8 cellular contexts compared by ENCODE assay signal in the genomic region with DNA sequence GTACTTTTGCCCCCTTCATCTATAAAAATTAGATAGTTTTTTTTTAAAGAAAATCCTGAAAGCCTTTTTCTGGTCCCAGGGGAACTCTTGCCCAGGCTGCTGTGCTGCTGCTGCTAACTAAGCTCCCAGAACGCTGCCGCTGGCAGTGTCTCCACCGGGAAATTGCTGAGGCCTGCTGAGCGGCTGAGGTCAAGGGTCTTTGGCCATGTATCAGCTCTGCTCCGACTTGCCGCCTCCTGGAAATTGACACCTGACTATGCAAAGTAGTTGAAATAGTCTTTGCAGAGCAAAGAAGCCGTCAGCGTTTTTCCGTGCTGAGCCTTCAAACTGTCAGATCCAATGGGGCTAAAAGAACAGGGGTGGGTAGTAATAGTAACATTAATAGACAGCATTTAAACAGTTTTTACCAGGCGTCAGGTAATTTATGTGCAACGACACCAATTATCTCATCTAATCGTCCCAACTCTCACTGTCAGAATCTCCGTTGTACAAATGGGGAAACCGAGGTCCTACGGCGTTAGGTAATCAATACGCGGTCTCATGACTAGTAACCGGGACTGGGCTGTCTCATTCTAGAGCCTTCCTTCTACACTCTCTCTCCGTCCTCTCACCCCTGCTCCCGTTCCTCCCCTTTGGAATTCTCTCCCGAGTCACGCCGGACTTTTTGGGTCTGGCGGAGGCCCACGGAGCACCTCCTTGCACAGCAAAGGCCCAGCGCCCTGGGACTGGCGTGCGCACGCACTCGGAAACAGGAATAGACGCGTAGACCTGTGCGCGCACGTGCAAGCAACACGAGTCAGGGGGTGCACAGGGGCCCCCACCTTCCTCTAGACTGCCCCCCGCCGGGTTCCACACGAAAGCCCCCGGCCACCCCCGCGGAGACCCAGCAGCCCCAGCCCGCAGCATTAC. TPM values are rescaled to one million over a fixed set of nuclear protein-coding genes. Genes with fewer than 3 reads are reported as not detected.
DNase-seq lines count a peak whose midpoint lies in the region; ATAC-seq, FAIRE-seq and TF ChIP-seq lines count a peak whose summit lies in the region.

No MANE protein-coding gene starts in this region.

- peaks cover 7 to 26% of the 10 kb centered on the region in 2 donors for H3K36me3 Mint-ChIP-seq in CD4-positive, alpha-beta memory T cell
- H3K36me3 Mint-ChIP-seq in T-helper 17 cell (ENCODE audit: low read depth): peaks cover 2% of the 10 kb centered on the region

- H3K4me3 Mint-ChIP-seq in CD4-positive, alpha-beta memory T cell: peak overlapping the region; percentile 96 to 100 (median 98)
- peak overlapping the region; percentile 97 for H3K4me3 Mint-ChIP-seq in T-helper 17 cell

- peaks cover 17% of the 10 kb centered on the region for H3K79me2 ChIP-seq in keratinocyte (ENCODE audit: control insufficient read depth, insufficient read depth, low read length)

- intact Hi-C loops in CD4-positive, alpha-beta memory T cell (cut with micrococcal nuclease): loop anchor here (1.0 to 5.0 kb wide), 3 partner anchors 66 to 1284 kb away; partner anchors contain the start of genes LAP3, MED28 and TAPT1

- CTCF ChIA-PET in CD4-positive, alpha-beta memory T cell (lab: Charles Lee; ENCODE audit: partially characterized antibody): no interaction called here

- peak overlapping the region; percentile 90 for H2AFZ ChIP-seq in keratinocyte (ENCODE audit: control insufficient read depth, low read length)

- dilution Hi-C loops in keratinocyte (cut with MboI; ENCODE audit: extremely low pct_ligation_motif_present, low sequenced_read_pairs): no loop called here

- peaks cover 2 to 3% of the 10 kb centered on the region in 2 donors for H3K27me3 Mint-ChIP-seq in CD4-positive, alpha-beta memory T cell
- no peaks in the 10 kb centered on the region for H3K27me3 Mint-ChIP-seq in T-helper 17 cell

- peaks cover 25 to 33% (median 31%) of the 10 kb centered on the region in 4 donors for H3K4me1 Mint-ChIP-seq in CD4-positive, alpha-beta memory T cell
- peaks cover 17% of the 10 kb centered on the region for H3K4me1 Mint-ChIP-seq in T-helper 17 cell

- peaks cover 28% of the 10 kb centered on the region for H3K4me1 ChIP-seq in CD4-positive, alpha-beta memory T cell (ENCODE audit: insufficient read depth, low read length)
- peaks cover 21% of the 10 kb centered on the region for H3K4me1 ChIP-seq in keratinocyte (ENCODE audit: control insufficient read depth, extremely low read depth, insufficient read depth, low read length)

- no peak for FAIRE-seq in keratinocyte (lab: Jason Lieb, UNC)

- DNase-seq in CD4-positive, alpha-beta memory T cell: no peak
- DNase-seq in T-helper 17 cell (peak in 2 of 3 donors; percentile 10 to 18), cardiac fibroblast (ENCODE audit: low read depth in 2 of 2) (peak; percentile 50 to 53), keratinocyte (ENCODE audit: low read depth, low spot score) (no peak), NCI-H1930 (lab: John Stamatoyannopoulos, UW) (no peak)
- DNase-seq in stimulated activated CD4-positive, alpha-beta T cell treated with anti-CD3 and anti-CD28 coated beads, Interleukin-12 subunit alpha, Interleukin-12 subunit beta, amount 100 ng/mL, for 4 hours: peak; percentile 62

- H3K9me3 Mint-ChIP-seq in CD4-positive, alpha-beta memory T cell: no peaks in the 10 kb centered on the region

- H3K36me3 ChIP-seq in CD4-positive, alpha-beta memory T cell (ENCODE audit: insufficient read depth, low read length): no peaks in the 10 kb centered on the region
- peaks cover 2 to 5% of the 10 kb centered on the region in 2 experiments for H3K36me3 ChIP-seq in keratinocyte (ENCODE audit: control insufficient read depth in 2 of 2, extremely low read depth in 1 of 2, insufficient read depth in 2 of 2, low read length in 2 of 2)

- H3K27ac ChIP-seq in CD4-positive, alpha-beta memory T cell (ENCODE audit: low read depth, low read length): peak overlapping the region; percentile 46
- H3K27ac ChIP-seq in keratinocyte (ENCODE audit: control insufficient read depth, insufficient read depth, low read length): peak overlapping the region; percentile 76

- POLR2A ChIA-PET in CD4-positive, alpha-beta memory T cell (lab: Charles Lee; ENCODE audit: partially characterized antibody): interaction anchor here (1.0 to 1.8 kb wide), 2 partner anchors 67 to 103 kb away, joined by 3 to 8 read pairs; partner anchors contain the start of gene MED28

- peak overlapping the region; percentile 86 for H3K9ac ChIP-seq in keratinocyte (ENCODE audit: control insufficient read depth, extremely low read depth, insufficient read depth, low read length)

- no peak for TF ChIP-seq CTCF in cardiac fibroblast (IDR thresholded peaks at IDR 0.05; ENCODE audit: low read depth, low read length)
- no peak for TF ChIP-seq CTCF in keratinocyte (optimal IDR thresholded peaks at IDR 0.05 in 1 of 3, IDR thresholded peaks at IDR 0.05 in 1 of 3, conservative IDR thresholded peaks at IDR 0.05 in 1 of 3; ENCODE audit: extremely low read depth in 1 of 3, insufficient read depth in 2 of 3, low read length in 3 of 3)

- peaks cover 2% of the 10 kb centered on the region for H3K9me1 ChIP-seq in keratinocyte (ENCODE audit: control insufficient read depth, extremely low read depth, insufficient read depth, low read length)

- H3K9me3 ChIP-seq in CD4-positive, alpha-beta memory T cell (ENCODE audit: control insufficient read depth in 1 of 2, low read length in 2 of 2): no peaks in the 10 kb centered on the region
- H3K9me3 ChIP-seq in T-helper 17 cell (ENCODE audit: control insufficient read depth, low read length, poor library complexity, severe bottlenecking): no peaks in the 10 kb centered on the region
- no peaks in the 10 kb centered on the region for H3K9me3 ChIP-seq in keratinocyte (ENCODE audit: control insufficient read depth, low read depth, low read length)

- H3K4me3 ChIP-seq in CD4-positive, alpha-beta memory T cell (ENCODE audit: low read length in 2 of 2): peak overlapping the region; percentile 38 to 75
- H3K4me3 ChIP-seq in cardiac fibroblast (replicated peaks in 1 of 2; ENCODE audit: low read depth in 2 of 2, low read length in 2 of 2) (peak overlapping the region; percentile 72 to 75), keratinocyte (ENCODE audit: control insufficient read depth in 2 of 3, extremely low read depth in 1 of 3, insufficient read depth in 2 of 3, low read depth in 1 of 3, low read length in 3 of 3) (peak overlapping the region; percentile 82 to 92 (median 86))

- H3K4me2 ChIP-seq in keratinocyte (ENCODE audit: control insufficient read depth, extremely low read depth, insufficient read depth, low read depth, low read length): peak overlapping the region; percentile 98

- no peaks in the 10 kb centered on the region for H4K20me1 ChIP-seq in keratinocyte (ENCODE audit: control insufficient read depth, extremely low read depth, insufficient read depth, low read length)

- ATAC-seq in GM19372 (IDR thresholded peaks at IDR 0.05; ENCODE audit: low read depth, unreplicated experiment): peak; percentile 60
- ATAC-seq in HG03457 (IDR thresholded peaks at IDR 0.05; ENCODE audit: unreplicated experiment): peak; percentile 57
- ATAC-seq in T-helper 17 cell: peak; percentile 65

- H3K27me3 ChIP-seq in CD4-positive, alpha-beta memory T cell (ENCODE audit: insufficient read depth, low read length): no peaks in the 10 kb centered on the region
- peaks cover 4% of the 10 kb centered on the region for H3K27me3 ChIP-seq in keratinocyte (ENCODE audit: control insufficient read depth, extremely low read depth, insufficient read depth, low read length)

- H3K27ac Mint-ChIP-seq in CD4-positive, alpha-beta memory T cell: peak overlapping the region; percentile 60 to 96 (median 91)
- H3K27ac Mint-ChIP-seq in T-helper 17 cell: peak overlapping the region; percentile 83

RNA-seq across cellular contexts. Expression of gene QDPR, which starts 0.6 kb away (rescaled TPM):
- 10 to 100 TPM; 21.8 to 24.4 TPM for total RNA-seq in CD4-positive, alpha-beta memory T cell
- 10 to 100 TPM; 35.5 to 46.0 TPM for polyA plus RNA-seq in CD4-positive, alpha-beta memory T cell
- 10 to 100 TPM; 14.2 to 20.0 TPM for total RNA-seq in T-helper 17 cell
- 42.1 to 65.6 TPM (median 65.6 TPM) in 3 replicates for polyA plus RNA-seq in keratinocyte
- polyA plus RNA-seq in keratinocyte (2011; ENCODE audit: low read depth): 38.4 TPM
- polyA plus RNA-seq in keratinocyte (2011; cell fraction: cytosol; rRNA removed): 61.2 and 74.3 TPM in 2 replicates
- 35.8 and 36.7 TPM in 2 replicates for polyA plus RNA-seq in keratinocyte (2011; cell fraction: nucleus; rRNA removed)
- 22.1 and 56.1 TPM in 2 replicates for polyA plus RNA-seq in keratinocyte (2012; ENCODE audit: low replicate concordance)
- polyA minus RNA-seq in keratinocyte: 37.4 to 65.3 TPM (median 50.2 TPM) in 3 replicates
- 29.5 TPM for polyA minus RNA-seq in keratinocyte (2011; cell fraction: cytosol; rRNA and poly(A)+ RNA removed)
- polyA minus RNA-seq in keratinocyte (2011; cell fraction: nucleus; rRNA and poly(A)+ RNA removed): 16.0 and 21.1 TPM in 2 replicates

RNA-seq across cellular contexts. Expression of gene CLRN2, which starts 3.7 kb away (rescaled TPM):
- not detected for total RNA-seq in CD4-positive, alpha-beta memory T cell
- not detected for polyA plus RNA-seq in CD4-positive, alpha-beta memory T cell
- total RNA-seq in T-helper 17 cell: not detected
- polyA plus RNA-seq in keratinocyte: not detected in 3 replicates
- polyA plus RNA-seq in keratinocyte (2011; ENCODE audit: low read depth): not detected
- polyA plus RNA-seq in keratinocyte (2011; cell fraction: cytosol; rRNA removed): not detected in 2 replicates
- polyA plus RNA-seq in keratinocyte (2011; cell fraction: nucleus; rRNA removed): not detected in 2 replicates
- polyA plus RNA-seq in keratinocyte (2012; ENCODE audit: low replicate concordance): not detected in 2 replicates
- polyA minus RNA-seq in keratinocyte: not detected in 3 replicates
- polyA minus RNA-seq in keratinocyte (2011; cell fraction: cytosol; rRNA and poly(A)+ RNA removed): not detected
- not detected in 2 replicates for polyA minus RNA-seq in keratinocyte (2011; cell fraction: nucleus; rRNA and poly(A)+ RNA removed)

Comparison
In these comparisons a context has a peak if more than half of its experiments do, and no peak if none do; other contexts are left out.
1. DNase-seq: peak in T-helper 17 cell (2 of 3), cardiac fibroblast (2 of 2) and stimulated activated CD4-positive, alpha-beta T cell treated with anti-CD3 and anti-CD28 coated beads, Interleukin-12 subunit alpha, Interleukin-12 subunit beta, amount 100 ng/mL, for 4 hours (single experiment); none in CD4-positive, alpha-beta memory T cell (0 of 5), keratinocyte (single experiment) and NCI-H1930 (0 of 2).
2. Peak in every context shown above with its lines, with median percentiles within 50 percentile points of each other: H3K4me3 ChIP-seq and ATAC-seq.